21 cellular contexts compared by ENCODE assay signal in the genomic region with DNA sequence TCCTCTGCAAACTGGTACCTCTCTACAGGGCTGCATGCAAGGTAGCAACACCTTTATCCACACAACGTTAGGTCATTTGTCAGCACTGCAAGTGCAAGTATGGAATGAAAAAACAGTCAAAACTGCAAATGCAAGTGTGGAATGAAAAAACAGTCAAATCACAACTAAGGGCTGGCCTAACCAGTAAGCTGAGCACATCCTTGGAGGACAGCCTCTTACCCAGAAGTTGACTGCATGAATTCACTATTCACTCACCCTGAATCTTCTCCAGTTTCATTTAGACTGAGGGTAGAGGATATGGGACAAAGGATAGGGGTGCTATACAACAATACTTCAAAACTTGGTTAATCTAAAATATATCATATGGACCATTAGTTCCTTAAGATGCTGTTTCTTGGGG.
"Had no signal": no experiment of that assay in that cellular context is flagged by ENCODE, and none has a peak within 500 bp of the region (broad histone marks: within the 10 kb centered on the region; RNA-seq: fewer than 3 reads in every experiment).

No MANE protein-coding gene starts in this region.

- H3K36me3 Mint-ChIP-seq: mesothelial cell of epicardium, naive B cell, type B pancreatic cell had no signal

- DNase-seq: hypothalamus; islet precursor cell; left ventricle myocardium inferior; mesendoderm; naive B cell; ovary; posterior cingulate gyrus; retina; right cardiac atrium; stimulated activated CD4-positive, alpha-beta T cell treated with anti-CD3 and anti-CD28 coated beads, Interleukin-12 subunit alpha, Interleukin-12 subunit beta, amount 100 ng/mL, for 4 hours; stimulated activated CD4-positive, alpha-beta T cell treated with anti-CD3 and anti-CD28 coated beads, Interleukin-15, amount 100 ng/mL, for 24 hours; stimulated activated CD4-positive, alpha-beta T cell treated with anti-CD3 and anti-CD28 coated beads, Interleukin-2, amount 100 ng/mL, for 24 hours; stimulated activated CD4-positive, alpha-beta T cell treated with anti-CD3 and anti-CD28 coated beads, Interleukin-4, amount 100 ng/mL, for 1 hour; stimulated activated naive CD4-positive, alpha-beta T cell; tibial artery; uterus had no signal

- H3K4me3 Mint-ChIP-seq: mesothelial cell of epicardium; naive B cell; nephron; stimulated activated naive CD8-positive, alpha-beta T cell treated with anti-CD3 and anti-CD28 coated beads, Interleukin-15, Interleukin-2, amounts not matched to agents 100 ng/mL and 50 ng/mL, for 24 hours; type B pancreatic cell had no signal

- H3K9me3 Mint-ChIP-seq: nephron; stimulated activated naive CD8-positive, alpha-beta T cell treated with anti-CD3 and anti-CD28 coated beads, Interleukin-15, Interleukin-2, amounts not matched to agents 100 ng/mL and 50 ng/mL, for 24 hours; type B pancreatic cell had no signal

- H3K27me3 Mint-ChIP-seq: stimulated activated naive CD8-positive, alpha-beta T cell treated with anti-CD3 and anti-CD28 coated beads, Interleukin-15, Interleukin-2, amounts not matched to agents 100 ng/mL and 50 ng/mL, for 24 hours; type B pancreatic cell had no signal

- ATAC-seq: right cardiac atrium, sciatic nerve had no signal

- H3K27ac Mint-ChIP-seq: mesothelial cell of epicardium; naive B cell; nephron; stimulated activated naive CD8-positive, alpha-beta T cell treated with anti-CD3 and anti-CD28 coated beads, Interleukin-15, Interleukin-2, amounts not matched to agents 100 ng/mL and 50 ng/mL, for 24 hours; type B pancreatic cell had no signal

- H3K4me1 Mint-ChIP-seq: naive B cell had no signal
